13 cellular contexts compared by ENCODE assay signal in genomic region chr22:24883426-24883825, GRCh38.
"Had no signal": no experiment of that assay in that cellular context is flagged by ENCODE, and none has a peak within 500 bp of the region (broad histone marks: within the 10 kb centered on the region; RNA-seq: fewer than 3 reads in every experiment).

No MANE protein-coding gene starts in this region.

- H3K9me3 Mint-ChIP-seq: activated naive CD4-positive, alpha-beta T cell treated with anti-CD3 and anti-CD28 coated beads, Interleukin-2, amount 50 U/mL, for 24 hours; natural killer cell had no signal

- H3K27ac Mint-ChIP-seq: natural killer cell had no signal

- H3K4me3 Mint-ChIP-seq: activated naive CD4-positive, alpha-beta T cell treated with anti-CD3 and anti-CD28 coated beads, Interleukin-2, amount 50 U/mL, for 24 hours; natural killer cell had no signal

- DNase-seq: activated CD4-positive, alpha-beta T cell treated with anti-CD3 and anti-CD28 coated beads, Interleukin-2, amount 50 U/mL, for 48 hours; activated gamma-delta T cell; erythroblast; natural killer cell; right lobe of liver; small intestine; stimulated activated CD4-positive, alpha-beta T cell treated with anti-CD3 and anti-CD28 coated beads, Interleukin-15, amount 100 ng/mL, for 24 hours; stimulated activated CD4-positive, alpha-beta T cell treated with anti-CD3 and anti-CD28 coated beads, Interleukin-2, amount 100 ng/mL, for 48 hours; T-helper 9 cell; upper lobe of right lung; WERI-Rb-1 had no signal

- ATAC-seq: natural killer cell, pancreas, right lobe of liver, upper lobe of right lung had no signal

- H3K27me3 Mint-ChIP-seq: activated naive CD4-positive, alpha-beta T cell treated with anti-CD3 and anti-CD28 coated beads, Interleukin-2, amount 50 U/mL, for 24 hours had no signal

- H3K4me1 Mint-ChIP-seq: activated naive CD4-positive, alpha-beta T cell treated with anti-CD3 and anti-CD28 coated beads, Interleukin-2, amount 50 U/mL, for 24 hours; natural killer cell had no signal

- H3K36me3 Mint-ChIP-seq: natural killer cell had no signal
